ENCODE assay signal across 15 cellular contexts in the genomic region with DNA sequence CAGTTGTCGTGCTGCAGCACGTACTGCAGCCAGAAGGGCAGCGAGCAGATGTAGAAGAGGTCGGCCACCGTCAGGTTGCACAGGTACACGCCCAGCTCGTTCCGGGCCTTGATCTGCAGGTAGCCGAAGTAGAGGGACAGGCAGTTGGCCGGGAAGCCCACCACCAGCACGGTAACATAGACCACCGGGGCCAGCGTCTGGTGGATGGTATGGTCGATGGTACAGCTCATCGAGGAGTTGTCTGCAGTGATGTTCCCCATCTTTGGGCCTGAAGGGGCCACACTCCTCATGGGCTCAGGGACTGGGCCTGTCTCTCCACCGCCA.
"Had no signal": no experiment of that assay in that cellular context is flagged by ENCODE, and none has a peak within 500 bp of the region (broad histone marks: within the 10 kb centered on the region; RNA-seq: fewer than 3 reads in every experiment).

No MANE protein-coding gene starts in this region.

- ATAC-seq: WTC11 had no signal

- H3K36me3 ChIP-seq: cardiac muscle cell, thyroid gland had no signal

- H3K27ac Mint-ChIP-seq: activated naive CD4-positive, alpha-beta T cell treated with anti-CD3 and anti-CD28 coated beads for 36 hours; mesothelial cell of epicardium; nephron progenitor cell; WTC11 had no signal

- H3K9me3 ChIP-seq: thyroid gland had no signal

- DNase-seq: activated CD4-positive, alpha-beta T cell treated with anti-CD3 and anti-CD28 coated beads for 4 hours; activated naive CD4-positive, alpha-beta T cell treated with anti-CD3 and anti-CD28 coated beads for 36 hours; amniotic stem cell; foreskin fibroblast; left cardiac atrium; nephron progenitor cell; occipital lobe; stimulated activated naive CD4-positive, alpha-beta T cell treated with Interleukin-2 at 50 U/mL for 16 hours; SW 1271; thyroid gland had no signal

- H3K27me3 ChIP-seq: cardiac muscle cell, thyroid gland had no signal

- H3K4me3 Mint-ChIP-seq: activated naive CD4-positive, alpha-beta T cell treated with anti-CD3 and anti-CD28 coated beads for 36 hours; mesothelial cell of epicardium; nephron progenitor cell; WTC11 had no signal

- H3K4me3 ChIP-seq: cardiac muscle cell, lung, thyroid gland had no signal

- H3K4me1 Mint-ChIP-seq: mesothelial cell of epicardium, WTC11 had no signal

- H3K27ac ChIP-seq: cardiac muscle cell, epithelial cell of prostate, thyroid gland had no signal
